14 cellular contexts compared by ENCODE assay signal in genomic region chr21:37787456-37787855, GRCh38.
A peak's percentile ranks its signal among the peaks of the same experiment; 100 is the strongest.
DNase-seq lines count a peak whose midpoint lies in the region; ATAC-seq and TF ChIP-seq lines count a peak whose summit lies in the region.
"Had no signal": no experiment of that assay in that cellular context is flagged by ENCODE, and none has a peak within 500 bp of the region (broad histone marks: within the 10 kb centered on the region; RNA-seq: fewer than 3 reads in every experiment).

No MANE protein-coding gene starts in this region.

- DNase-seq in AG04449 (ENCODE audit: low read depth, low spot score) (peak; percentile 85), chondrocyte (ENCODE audit: low spot score) (no peak), kidney tubule cell (ENCODE audit: low spot score) (peak; percentile 85)
- DNase-seq in naive thymus-derived CD4-positive, alpha-beta T cell: no peak
- DNase-seq: effector memory CD8-positive, alpha-beta T cell; Right ventricle myocardium superior; stimulated activated CD8-positive, alpha-beta memory T cell treated with anti-CD3 and anti-CD28 coated beads, Interleukin-4, amount 100 ng/mL, for 48 hours; upper lobe of right lung had no signal

- H3K36me3 ChIP-seq in HUES48 (ENCODE audit: control insufficient read depth, insufficient read depth, low read length): no peaks in the 10 kb centered on the region
- H3K36me3 ChIP-seq in naive thymus-derived CD4-positive, alpha-beta T cell (ENCODE audit: control insufficient read depth in 2 of 3, insufficient read depth in 3 of 3, low read length in 3 of 3): no peaks in the 10 kb centered on the region
- H3K36me3 ChIP-seq: upper lobe of right lung had no signal

- H3K9me3 ChIP-seq in HUES48 (ENCODE audit: control insufficient read depth, insufficient read depth, low read length): 0 out of 2 replicates have a peak, but pooled peaks cover under 1% of the 10 kb centered on the region
- no peaks in the 10 kb centered on the region for H3K9me3 ChIP-seq in naive thymus-derived CD4-positive, alpha-beta T cell (ENCODE audit: control insufficient read depth in 2 of 3, low read length in 3 of 3)
- H3K9me3 ChIP-seq: upper lobe of right lung had no signal

- no peak for ATAC-seq in HG02642 (IDR thresholded peaks at IDR 0.05; ENCODE audit: poor library complexity, unreplicated experiment)
- no peak for ATAC-seq in HG03025 (IDR thresholded peaks at IDR 0.05; ENCODE audit: low FRiP score, unreplicated experiment)
- no peak for ATAC-seq in naive thymus-derived CD4-positive, alpha-beta T cell
- no peak for ATAC-seq in HG02678 (IDR thresholded peaks at IDR 0.05; ENCODE audit: unreplicated experiment)
- ATAC-seq: effector memory CD8-positive, alpha-beta T cell; natural killer cell treated with Interleukin-12 subunit alpha and Interleukin-12 subunit beta and Interleukin-15 and Interleukin-18, amount 100 ng/mL, for 72 hours; upper lobe of right lung had no signal

- H3K27me3 ChIP-seq in HUES48 (ENCODE audit: control insufficient read depth, insufficient read depth, low read length): no peaks in the 10 kb centered on the region
- H3K27me3 ChIP-seq in naive thymus-derived CD4-positive, alpha-beta T cell (ENCODE audit: control insufficient read depth in 2 of 2, insufficient read depth in 2 of 2, low read length in 2 of 2): no peaks in the 10 kb centered on the region
- H3K27me3 ChIP-seq: upper lobe of right lung had no signal

- CTCF ChIA-PET in AG04449 (lab: Yijun Ruan, JAX): interaction anchor here (1.0 to 1.2 kb wide), 2 partner anchors 10 to 113 kb away, joined by 3 to 4 read pairs; no protein-coding TSS in a partner anchor
- CTCF ChIA-PET in naive thymus-derived CD4-positive, alpha-beta T cell (lab: Charles Lee): no interaction called here

- POLR2A ChIA-PET in AG04449 (lab: Yijun Ruan, JAX): no interaction called here
- POLR2A ChIA-PET in naive thymus-derived CD4-positive, alpha-beta T cell (lab: Charles Lee): no interaction called here

- peak overlapping the region; percentile 93 for H3K27ac Mint-ChIP-seq in chondrocyte (ENCODE audit: unreplicated experiment)
- no peak overlapping the region for H3K27ac Mint-ChIP-seq in naive thymus-derived CD4-positive, alpha-beta T cell
- H3K27ac Mint-ChIP-seq: B cell; effector memory CD8-positive, alpha-beta T cell; natural killer cell treated with Interleukin-12 subunit alpha and Interleukin-12 subunit beta and Interleukin-15 and Interleukin-18, amount 100 ng/mL, for 72 hours had no signal

- TF ChIP-seq CTCF in AG04449 (IDR thresholded peaks at IDR 0.05; ENCODE audit: insufficient read depth, low read length, missing control alignments) (no peak), chondrocyte (IDR thresholded peaks at IDR 0.05) (no peak)

- peaks cover 70% of the 10 kb centered on the region for H3K4me1 Mint-ChIP-seq in chondrocyte (ENCODE audit: low read depth)
- H3K4me1 Mint-ChIP-seq in naive thymus-derived CD4-positive, alpha-beta T cell: no peaks in the 10 kb centered on the region
- H3K4me1 Mint-ChIP-seq: B cell had no signal

- H3K4me1 ChIP-seq in HUES48 (ENCODE audit: control insufficient read depth, insufficient read depth, low read length): no peaks in the 10 kb centered on the region
- H3K4me1 ChIP-seq in naive thymus-derived CD4-positive, alpha-beta T cell (ENCODE audit: control insufficient read depth in 2 of 2, insufficient read depth in 2 of 2, low read length in 2 of 2): no peaks in the 10 kb centered on the region
- H3K4me1 ChIP-seq: upper lobe of right lung had no signal

- no peaks in the 10 kb centered on the region for H3K27me3 Mint-ChIP-seq in chondrocyte (ENCODE audit: low read depth)
- peaks cover 0 to 18% (median 15%) of the 10 kb centered on the region in 5 donors for H3K27me3 Mint-ChIP-seq in naive thymus-derived CD4-positive, alpha-beta T cell
- H3K27me3 Mint-ChIP-seq: B cell had no signal

- peaks cover 21% of the 10 kb centered on the region for H3K9me3 Mint-ChIP-seq in chondrocyte (ENCODE audit: low read depth)
- peaks cover 0 to 9% (median 1%) of the 10 kb centered on the region in 11 donors for H3K9me3 Mint-ChIP-seq in naive thymus-derived CD4-positive, alpha-beta T cell
- H3K9me3 Mint-ChIP-seq: natural killer cell treated with Interleukin-12 subunit alpha and Interleukin-12 subunit beta and Interleukin-15 and Interleukin-18, amount 100 ng/mL, for 72 hours had no signal

- peaks cover 3% of the 10 kb centered on the region for H3K36me3 Mint-ChIP-seq in chondrocyte (ENCODE audit: low read depth)
- peaks cover 0 to 5% (median 0%) of the 10 kb centered on the region in 5 donors for H3K36me3 Mint-ChIP-seq in naive thymus-derived CD4-positive, alpha-beta T cell
- H3K36me3 Mint-ChIP-seq: natural killer cell treated with Interleukin-12 subunit alpha and Interleukin-12 subunit beta and Interleukin-15 and Interleukin-18, amount 100 ng/mL, for 72 hours had no signal

- H3K4me3 Mint-ChIP-seq in chondrocyte (ENCODE audit: unreplicated experiment): no peak overlapping the region
- H3K4me3 Mint-ChIP-seq in naive thymus-derived CD4-positive, alpha-beta T cell: no peak overlapping the region
- H3K4me3 Mint-ChIP-seq: B cell; effector memory CD8-positive, alpha-beta T cell; natural killer cell treated with Interleukin-12 subunit alpha and Interleukin-12 subunit beta and Interleukin-15 and Interleukin-18, amount 100 ng/mL, for 72 hours had no signal

- intact Hi-C loops in naive thymus-derived CD4-positive, alpha-beta T cell (cut with micrococcal nuclease): no loop called here

- H3K4me3 ChIP-seq in AG04449 (ENCODE audit: low read depth, low read length) (no peak overlapping the region), HUES48 (ENCODE audit: low read depth, low read length) (no peak overlapping the region)
- H3K4me3 ChIP-seq in naive thymus-derived CD4-positive, alpha-beta T cell (ENCODE audit: low read length): no peak overlapping the region
- H3K4me3 ChIP-seq: upper lobe of right lung had no signal

- H3K27ac ChIP-seq in HUES48 (ENCODE audit: low read depth, low read length): peak overlapping the region; percentile 19
- H3K27ac ChIP-seq in naive thymus-derived CD4-positive, alpha-beta T cell (ENCODE audit: low read depth, low read length): no peak overlapping the region
- H3K27ac ChIP-seq: upper lobe of right lung had no signal

- no peak overlapping the region for H3K9ac ChIP-seq in HUES48 (ENCODE audit: low read depth, low read length)

Comparison
In these comparisons a context has a peak if more than half of its experiments do, and no peak if none do; other contexts are left out.
1. DNase-seq: peak in AG04449 (single experiment) and kidney tubule cell (single experiment); none in chondrocyte (single experiment) and naive thymus-derived CD4-positive, alpha-beta T cell (0 of 9).